Comparison of ENCODE assay signal across 1 cellular context in genomic region chr1:121586369-121587229, GRCh38.
A peak's percentile ranks its signal among the peaks of the same experiment; 100 is the strongest.
TF ChIP-seq lines count a peak whose summit lies in the region.

No MANE protein-coding gene starts in this region.

TF ChIP-seq in HepG2, 621 proteins besides CTCF, POLR2A, EP300 and RAD21 (continued from another document):
- TF ChIP-seq, protein P1, sequence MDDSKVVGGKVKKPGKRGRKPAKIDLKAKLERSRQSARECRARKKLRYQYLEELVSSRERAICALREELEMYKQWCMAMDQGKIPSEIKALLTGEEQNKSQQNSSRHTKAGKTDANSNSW (CRISPR knock-in tag; IDR thresholded peaks at IDR 0.05; ENCODE audit: borderline replicate concordance): no peak
- TF ChIP-seq ZNF709 (CRISPR knock-in tag; IDR thresholded peaks at IDR 0.05) (0 out of 2 replicates have a peak, but pooled peaks have one; percentile 64), ZNF232 (CRISPR knock-in tag; IDR thresholded peaks at IDR 0.05; ENCODE audit: borderline replicate concordance) (peak; percentile 51; the same call in 1 of the 2 replicates), ZNF264 (CRISPR knock-in tag; IDR thresholded peaks at IDR 0.05) (peak; percentile 95), ZBTB38 (CRISPR knock-in tag; IDR thresholded peaks at IDR 0.05) (peak; percentile 70; the same call in 1 of the 2 replicates), DNMT3B (CRISPR knock-in tag; conservative IDR thresholded peaks at IDR 0.05) (no peak), NFYB (CRISPR knock-in tag; IDR thresholded peaks at IDR 0.05) (peak; percentile 81), ZNF30 (CRISPR knock-in tag; IDR thresholded peaks at IDR 0.05) (no peak), HNRNPUL1 (IDR thresholded peaks at IDR 0.05; ENCODE audit: low read depth, low read length) (no peak), ZNF644 (CRISPR knock-in tag; IDR thresholded peaks at IDR 0.05; ENCODE audit: low read depth) (peak; percentile 54), ZFP90 (CRISPR knock-in tag; IDR thresholded peaks at IDR 0.05; ENCODE audit: borderline replicate concordance) (0 out of 2 replicates have a peak, but pooled peaks have one; percentile 24), SIX1 (CRISPR knock-in tag; IDR thresholded peaks at IDR 0.05; ENCODE audit: borderline replicate concordance) (peak; percentile 5; the same call in 1 of the 2 replicates), SPEN (CRISPR knock-in tag; IDR thresholded peaks at IDR 0.05; ENCODE audit: low read depth) (peak; percentile 60; the same call in 1 of the 2 replicates), MTF1 (CRISPR knock-in tag; IDR thresholded peaks at IDR 0.05) (0 out of 2 replicates have a peak, but pooled peaks have one; percentile 49), PHB2 (IDR thresholded peaks at IDR 0.05; ENCODE audit: partially characterized antibody) (no peak), ZEB1 (IDR thresholded peaks at IDR 0.05; ENCODE audit: insufficient replicate concordance, low read depth) (peak; percentile 50), ZNF629 (CRISPR knock-in tag; conservative IDR thresholded peaks at IDR 0.05) (peak; percentile 6; the same call in 1 of the 2 replicates), ATF7 (IDR thresholded peaks at IDR 0.05) (no peak), ATF7 (CRISPR knock-in tag; IDR thresholded peaks at IDR 0.05) (no peak), ZBTB37 (CRISPR knock-in tag; IDR thresholded peaks at IDR 0.05) (no peak), SP5 (CRISPR knock-in tag; IDR thresholded peaks at IDR 0.05; ENCODE audit: borderline replicate concordance, low read depth) (peak; percentile 53), ZNF547 (CRISPR knock-in tag; IDR thresholded peaks at IDR 0.05) (0 out of 2 replicates have a peak, but pooled peaks have one; percentile 34), STAG1 (CRISPR knock-in tag; IDR thresholded peaks at IDR 0.05) (peak; percentile 58), MXD4 (CRISPR knock-in tag; IDR thresholded peaks at IDR 0.05) (0 out of 2 replicates have a peak, but pooled peaks have one; percentile 3), GATA4 (IDR thresholded peaks at IDR 0.05; ENCODE audit: borderline replicate concordance, low read depth) (peak; percentile 95), MIER2 (CRISPR knock-in tag; IDR thresholded peaks at IDR 0.05) (no peak), SKI (IDR thresholded peaks at IDR 0.05; ENCODE audit: partially characterized antibody) (no peak), MEF2D (CRISPR knock-in tag; IDR thresholded peaks at IDR 0.05) (peak; percentile 42), ZBTB7A (CRISPR knock-in tag; IDR thresholded peaks at IDR 0.05) (peak; percentile 33; the same call in 1 of the 2 replicates), SNRNP70 (IDR thresholded peaks at IDR 0.05; ENCODE audit: low read depth, low read length) (no peak), FOSL2 (CRISPR knock-in tag; IDR thresholded peaks at IDR 0.05) (peak; percentile 66), ZMYM4 (CRISPR knock-in tag; IDR thresholded peaks at IDR 0.05) (peak; percentile 100), CHCHD3 (CRISPR knock-in tag; IDR thresholded peaks at IDR 0.05) (no peak), BCL6 (CRISPR knock-in tag; IDR thresholded peaks at IDR 0.05) (peak; percentile 68), KAT7 (CRISPR knock-in tag; IDR thresholded peaks at IDR 0.05; ENCODE audit: borderline replicate concordance) (no peak), HOXD1 (CRISPR knock-in tag; IDR thresholded peaks at IDR 0.05) (0 out of 2 replicates have a peak, but pooled peaks have one; percentile 62), ZNF3 (CRISPR knock-in tag; IDR thresholded peaks at IDR 0.05) (no peak), NR2F6 (IDR thresholded peaks at IDR 0.05) (peak; percentile 61), NR2F6 (CRISPR knock-in tag; IDR thresholded peaks at IDR 0.05) (peak; percentile 55; the same call in 1 of the 2 replicates), KDM4B (CRISPR knock-in tag; IDR thresholded peaks at IDR 0.05) (no peak), CC2D1A (CRISPR knock-in tag; IDR thresholded peaks at IDR 0.05) (no peak), ZNF224 (CRISPR knock-in tag; IDR thresholded peaks at IDR 0.05) (peak; percentile 94; the same call in 1 of the 2 replicates), ZNF274 (CRISPR knock-in tag; IDR thresholded peaks at IDR 0.05) (no peak), ZNF326 (CRISPR knock-in tag; IDR thresholded peaks at IDR 0.05; ENCODE audit: borderline replicate concordance) (no peak), MED1 (CRISPR knock-in tag; IDR thresholded peaks at IDR 0.05) (peak; percentile 89), HCFC1 (IDR thresholded peaks at IDR 0.05; ENCODE audit: low read depth, low read length) (no peak), NFRKB (IDR thresholded peaks at IDR 0.05) (no peak), NONO (IDR thresholded peaks at IDR 0.05) (no peak), NONO (CRISPR knock-in tag; conservative IDR thresholded peaks at IDR 0.05) (peak; percentile 56), EEA1 (CRISPR knock-in tag; IDR thresholded peaks at IDR 0.05; ENCODE audit: borderline replicate concordance) (no peak), ESRRA (CRISPR knock-in tag; IDR thresholded peaks at IDR 0.05; ENCODE audit: low read depth) (no peak), TBX2 (CRISPR knock-in tag; IDR thresholded peaks at IDR 0.05; ENCODE audit: borderline replicate concordance) (peak; percentile 83), ZNF839 (CRISPR knock-in tag; IDR thresholded peaks at IDR 0.05; ENCODE audit: borderline replicate concordance) (no peak), GZF1 (CRISPR knock-in tag; IDR thresholded peaks at IDR 0.05) (no peak), MAFF (IDR thresholded peaks at IDR 0.05; ENCODE audit: low read depth, low read length) (peak; percentile 46; the same call in 1 of the 2 replicates), GABPB1 (CRISPR knock-in tag; IDR thresholded peaks at IDR 0.05) (peak; percentile 40), ZFP36L1 (CRISPR knock-in tag; IDR thresholded peaks at IDR 0.05) (no peak)
- TF ChIP-seq, protein P2, sequence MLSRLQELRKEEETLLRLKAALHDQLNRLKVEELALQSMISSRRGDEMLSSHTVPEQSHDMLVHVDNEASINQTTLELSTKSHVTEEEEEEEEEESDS (CRISPR knock-in tag; IDR thresholded peaks at IDR 0.05; ENCODE audit: borderline replicate concordance): peak; percentile 44; the same call in 1 of the 2 replicates
- TF ChIP-seq, protein P3, sequence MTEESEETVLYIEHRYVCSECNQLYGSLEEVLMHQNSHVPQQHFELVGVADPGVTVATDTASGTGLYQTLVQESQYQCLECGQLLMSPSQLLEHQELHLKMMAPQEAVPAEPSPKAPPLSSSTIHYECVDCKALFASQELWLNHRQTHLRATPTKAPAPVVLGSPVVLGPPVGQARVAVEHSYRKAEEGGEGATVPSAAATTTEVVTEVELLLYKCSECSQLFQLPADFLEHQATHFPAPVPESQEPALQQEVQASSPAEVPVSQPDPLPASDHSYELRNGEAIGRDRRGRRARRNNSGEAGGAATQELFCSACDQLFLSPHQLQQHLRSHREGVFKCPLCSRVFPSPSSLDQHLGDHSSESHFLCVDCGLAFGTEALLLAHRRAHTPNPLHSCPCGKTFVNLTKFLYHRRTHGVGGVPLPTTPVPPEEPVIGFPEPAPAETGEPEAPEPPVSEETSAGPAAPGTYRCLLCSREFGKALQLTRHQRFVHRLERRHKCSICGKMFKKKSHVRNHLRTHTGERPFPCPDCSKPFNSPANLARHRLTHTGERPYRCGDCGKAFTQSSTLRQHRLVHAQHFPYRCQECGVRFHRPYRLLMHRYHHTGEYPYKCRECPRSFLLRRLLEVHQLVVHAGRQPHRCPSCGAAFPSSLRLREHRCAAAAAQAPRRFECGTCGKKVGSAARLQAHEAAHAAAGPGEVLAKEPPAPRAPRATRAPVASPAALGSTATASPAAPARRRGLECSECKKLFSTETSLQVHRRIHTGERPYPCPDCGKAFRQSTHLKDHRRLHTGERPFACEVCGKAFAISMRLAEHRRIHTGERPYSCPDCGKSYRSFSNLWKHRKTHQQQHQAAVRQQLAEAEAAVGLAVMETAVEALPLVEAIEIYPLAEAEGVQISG (CRISPR knock-in tag; IDR thresholded peaks at IDR 0.05): peak; percentile 84; the same call in 1 of the 2 replicates
- TF ChIP-seq, protein P4, sequence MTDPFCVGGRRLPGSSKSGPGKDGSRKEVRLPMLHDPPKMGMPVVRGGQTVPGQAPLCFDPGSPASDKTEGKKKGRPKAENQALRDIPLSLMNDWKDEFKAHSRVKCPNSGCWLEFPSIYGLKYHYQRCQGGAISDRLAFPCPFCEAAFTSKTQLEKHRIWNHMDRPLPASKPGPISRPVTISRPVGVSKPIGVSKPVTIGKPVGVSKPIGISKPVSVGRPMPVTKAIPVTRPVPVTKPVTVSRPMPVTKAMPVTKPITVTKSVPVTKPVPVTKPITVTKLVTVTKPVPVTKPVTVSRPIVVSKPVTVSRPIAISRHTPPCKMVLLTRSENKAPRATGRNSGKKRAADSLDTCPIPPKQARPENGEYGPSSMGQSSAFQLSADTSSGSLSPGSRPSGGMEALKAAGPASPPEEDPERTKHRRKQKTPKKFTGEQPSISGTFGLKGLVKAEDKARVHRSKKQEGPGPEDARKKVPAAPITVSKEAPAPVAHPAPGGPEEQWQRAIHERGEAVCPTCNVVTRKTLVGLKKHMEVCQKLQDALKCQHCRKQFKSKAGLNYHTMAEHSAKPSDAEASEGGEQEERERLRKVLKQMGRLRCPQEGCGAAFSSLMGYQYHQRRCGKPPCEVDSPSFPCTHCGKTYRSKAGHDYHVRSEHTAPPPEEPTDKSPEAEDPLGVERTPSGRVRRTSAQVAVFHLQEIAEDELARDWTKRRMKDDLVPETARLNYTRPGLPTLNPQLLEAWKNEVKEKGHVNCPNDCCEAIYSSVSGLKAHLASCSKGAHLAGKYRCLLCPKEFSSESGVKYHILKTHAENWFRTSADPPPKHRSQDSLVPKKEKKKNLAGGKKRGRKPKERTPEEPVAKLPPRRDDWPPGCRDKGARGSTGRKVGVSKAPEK (CRISPR knock-in tag; IDR thresholded peaks at IDR 0.05; ENCODE audit: borderline replicate concordance): peak; percentile 77; the same call in 1 of the 2 replicates
- TF ChIP-seq, protein P5, sequence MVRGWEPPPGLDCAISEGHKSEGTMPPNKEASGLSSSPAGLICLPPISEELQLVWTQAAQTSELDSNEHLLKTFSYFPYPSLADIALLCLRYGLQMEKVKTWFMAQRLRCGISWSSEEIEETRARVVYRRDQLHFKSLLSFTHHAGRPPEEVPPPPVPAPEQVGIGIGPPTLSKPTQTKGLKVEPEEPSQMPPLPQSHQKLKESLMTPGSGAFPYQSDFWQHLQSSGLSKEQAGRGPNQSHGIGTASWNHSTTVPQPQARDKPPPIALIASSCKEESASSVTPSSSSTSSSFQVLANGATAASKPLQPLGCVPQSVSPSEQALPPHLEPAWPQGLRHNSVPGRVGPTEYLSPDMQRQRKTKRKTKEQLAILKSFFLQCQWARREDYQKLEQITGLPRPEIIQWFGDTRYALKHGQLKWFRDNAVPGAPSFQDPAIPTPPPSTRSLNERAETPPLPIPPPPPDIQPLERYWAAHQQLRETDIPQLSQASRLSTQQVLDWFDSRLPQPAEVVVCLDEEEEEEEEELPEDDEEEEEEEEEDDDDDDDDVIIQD (CRISPR knock-in tag; IDR thresholded peaks at IDR 0.05; ENCODE audit: low read depth): peak; percentile 92
TF ChIP-seq in HepG2: peak in this region for 230.
